ENCODE assay signal across 15 cellular contexts in genomic region chr10:30241422-30242110, GRCh38.
DNase-seq lines count a peak whose midpoint lies in the region; ATAC-seq and TF ChIP-seq lines count a peak whose summit lies in the region.
"Had no signal": no experiment of that assay in that cellular context is flagged by ENCODE, and none has a peak within 500 bp of the region (broad histone marks: within the 10 kb centered on the region; RNA-seq: fewer than 3 reads in every experiment).

No MANE protein-coding gene starts in this region.

- H3K4me3 Mint-ChIP-seq in chondrocyte (ENCODE audit: unreplicated experiment): no peak overlapping the region

- no peak overlapping the region for H3K27ac Mint-ChIP-seq in chondrocyte (ENCODE audit: unreplicated experiment)

- no peaks in the 10 kb centered on the region for H3K36me3 Mint-ChIP-seq in chondrocyte (ENCODE audit: low read depth)

- no peaks in the 10 kb centered on the region for H3K79me2 ChIP-seq in MM.1S (ENCODE audit: low read length)

- H3F3A ChIP-seq in MM.1S (ENCODE audit: insufficient read depth, low read length): peaks cover 12% of the 10 kb centered on the region

- H3K27me3 ChIP-seq in MM.1S (replicated peaks; ENCODE audit: insufficient read depth, low read length) (no peaks in the 10 kb centered on the region), vagina (no peaks in the 10 kb centered on the region)

- TF ChIP-seq POLR2A in vagina (IDR thresholded peaks at IDR 0.05): no peak

- H3K9me3 ChIP-seq in MM.1S (replicated peaks; ENCODE audit: insufficient read depth, low read length) (no peaks in the 10 kb centered on the region), vagina (no peaks in the 10 kb centered on the region)
- H3K9me3 ChIP-seq: A549 had no signal

- H3K27ac ChIP-seq in C4-2B: no peak overlapping the region
- peak overlapping the region; percentile 87 for H3K27ac ChIP-seq in MM.1S (ENCODE audit: low read length)
- H3K27ac ChIP-seq in vagina: no peak overlapping the region
- H3K27ac ChIP-seq: A549, HL-60, PC-9 had no signal

- no peaks in the 10 kb centered on the region for H3K4me1 Mint-ChIP-seq in chondrocyte (ENCODE audit: low read depth)

- H3K4me1 ChIP-seq in MM.1S (ENCODE audit: low read length) (peaks cover 3% of the 10 kb centered on the region; the same call in 1 of the 2 replicates), vagina (no peaks in the 10 kb centered on the region)
- H3K4me1 ChIP-seq: A549 had no signal

- peak; percentile 65 for TF ChIP-seq CTCF in C4-2B (conservative IDR thresholded peaks at IDR 0.05)
- no peak for TF ChIP-seq CTCF in MM.1S (IDR thresholded peaks at IDR 0.05; ENCODE audit: low read length)
- TF ChIP-seq CTCF in chondrocyte (IDR thresholded peaks at IDR 0.05): peak; percentile 32
- TF ChIP-seq CTCF in vagina (IDR thresholded peaks at IDR 0.05): no peak

- H3K9me3 Mint-ChIP-seq in chondrocyte (ENCODE audit: low read depth): no peaks in the 10 kb centered on the region

- peak overlapping the region; percentile 42 for H2AFZ ChIP-seq in MM.1S (ENCODE audit: low read length)
- H2AFZ ChIP-seq: PC-9 had no signal

- ATAC-seq in GM18867 (IDR thresholded peaks at IDR 0.05; ENCODE audit: unreplicated experiment) (peak; percentile 61), GM19324 (IDR thresholded peaks at IDR 0.05; ENCODE audit: low FRiP score, unreplicated experiment) (no peak), HG03439 (IDR thresholded peaks at IDR 0.05; ENCODE audit: unreplicated experiment) (no peak)

- no peaks in the 10 kb centered on the region for H3K9me2 ChIP-seq in MM.1S (replicated peaks; ENCODE audit: insufficient read depth, low read length)

- no peaks in the 10 kb centered on the region for H3K27me3 Mint-ChIP-seq in chondrocyte (ENCODE audit: low read depth)

- intact Hi-C loops in vagina (cut with DNase I): loop anchor here (5.0 kb wide), 1 partner anchor 244 kb away; no protein-coding TSS in a partner anchor

- H3K4me3 ChIP-seq in MM.1S (ENCODE audit: low read length) (peak overlapping the region; percentile 48), vagina (no peak overlapping the region)
- H3K4me3 ChIP-seq: A549, PC-9 had no signal

- peak overlapping the region; percentile 53; the same call in 1 of the 2 replicates for H3K9ac ChIP-seq in MM.1S (ENCODE audit: low read length)

- H4K20me1 ChIP-seq in MM.1S (ENCODE audit: insufficient read depth, low read length): no peaks in the 10 kb centered on the region

- peak; percentile 60 for DNase-seq in MM.1S
- no peak for DNase-seq in chondrocyte (ENCODE audit: low spot score)
- no peak for DNase-seq in vagina (ENCODE audit: extremely low spot score in 2 of 2)
- DNase-seq in DMS 273 (lab: John Stamatoyannopoulos, UW; ENCODE audit: unreplicated experiment): no peak
- DNase-seq: C1 segment of cervical spinal cord, DMS153, NCI-H1417 treated with DMSO at 0.1 percent for 48 hours, NCI-H446 treated with DMSO at 0.1 percent for 48 hours had no signal

- peak overlapping the region; percentile 79 for H3K4me2 ChIP-seq in MM.1S (ENCODE audit: low read depth, low read length)
- H3K4me2 ChIP-seq: PC-9 had no signal

- H3K36me3 ChIP-seq in MM.1S (replicated peaks; ENCODE audit: insufficient read depth, low read length): no peaks in the 10 kb centered on the region
- no peaks in the 10 kb centered on the region for H3K36me3 ChIP-seq in vagina

Comparison
In these comparisons a context has a peak if more than half of its experiments do, and no peak if none do; other contexts are left out.
1. CTCF ChIP-seq: peak in C4-2B (single experiment) and chondrocyte (single experiment); none in MM.1S (single experiment) and vagina (0 of 3).